In the genomic region with DNA sequence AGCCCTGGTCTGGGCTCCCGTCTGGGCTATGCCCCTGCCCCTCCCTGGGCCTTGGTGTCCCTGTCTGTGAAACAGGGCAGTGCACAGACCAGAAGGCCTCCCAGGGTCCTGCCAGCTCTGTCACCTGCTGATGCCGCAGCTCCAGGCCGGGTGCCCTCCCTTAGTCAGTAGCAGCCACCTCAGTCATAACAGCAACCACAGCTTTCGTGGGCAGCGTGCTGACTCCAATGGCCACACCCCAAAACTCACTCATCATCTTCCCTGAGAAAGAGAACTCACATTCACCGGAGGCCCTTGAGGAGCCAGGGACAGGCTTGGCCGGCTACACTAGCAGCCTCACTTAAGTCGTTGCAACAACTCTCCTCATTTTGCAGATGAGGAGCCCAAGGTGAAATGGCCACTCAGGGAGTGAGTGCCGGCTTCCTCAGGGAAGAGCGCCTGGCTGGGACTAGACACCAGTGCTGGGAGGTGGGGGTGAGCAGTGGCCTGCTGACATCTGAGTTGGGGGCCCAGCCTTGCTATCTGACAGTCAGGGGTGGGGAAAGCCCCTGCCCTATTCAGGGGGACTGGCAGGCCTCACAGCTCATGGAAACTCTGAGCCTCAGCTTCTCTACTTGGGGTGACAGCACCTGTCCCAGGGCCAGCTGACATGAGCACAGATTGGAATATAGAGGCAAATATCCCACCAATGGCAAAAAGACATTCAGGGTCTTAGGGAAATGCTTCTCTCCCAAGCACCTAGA, we compare ENCODE assay signal across 16 cellular contexts. TPM values are rescaled to one million over a fixed set of nuclear protein-coding genes. Genes with fewer than 3 reads are reported as not detected.
DNase-seq lines count a peak whose midpoint lies in the region; ATAC-seq, FAIRE-seq and TF ChIP-seq lines count a peak whose summit lies in the region.
"Had no signal": no experiment of that assay in that cellular context is flagged by ENCODE, and none has a peak within 500 bp of the region (broad histone marks: within the 10 kb centered on the region; RNA-seq: fewer than 3 reads in every experiment).

No MANE protein-coding gene starts in this region.

- peaks cover 20% of the 10 kb centered on the region for H3K79me2 ChIP-seq in keratinocyte (ENCODE audit: control insufficient read depth, insufficient read depth, low read length)

- dilution Hi-C loops in keratinocyte (cut with MboI; ENCODE audit: extremely low pct_ligation_motif_present, low sequenced_read_pairs) = no loop called here

- H3K27ac Mint-ChIP-seq in stimulated activated naive CD8-positive, alpha-beta T cell treated with anti-CD3 and anti-CD28 coated beads, Interleukin-15, amount 100 ng/mL, for 72 hours = no peak overlapping the region
- H3K27ac Mint-ChIP-seq: activated CD8-positive, alpha-beta memory T cell treated with anti-CD3 and anti-CD28 coated beads, Interleukin-2, amount 10 ng/mL, durations not matched to agents 7 days and 5 days had no signal

- DNase-seq in right cardiac atrium (peak in 2 of 3 donors; percentile 30 to 47), left cardiac atrium (no peak), keratinocyte (ENCODE audit: low read depth, low spot score) (no peak), SHP77 (lab: John Stamatoyannopoulos, UW) (no peak), KG1 (lab: John Stamatoyannopoulos, UW) (no peak)
- peak; percentile 40 to 56 for DNase-seq in activated CD4-positive, alpha-beta T cell treated with anti-CD3 and anti-CD28 coated beads, Interleukin-2, amount 50 U/mL, for 48 hours
- DNase-seq in stimulated activated naive CD8-positive, alpha-beta T cell treated with anti-CD3 and anti-CD28 coated beads, Interleukin-15, amount 100 ng/mL, for 72 hours = no peak
- DNase-seq: activated CD8-positive, alpha-beta memory T cell treated with anti-CD3 and anti-CD28 coated beads, Interleukin-2, amount 10 ng/mL, durations not matched to agents 7 days and 5 days; dorsolateral prefrontal cortex; mesenchymal stem cell; NCI-H1092; Right ventricle myocardium superior; small intestine; uterus had no signal

- peak; percentile 76 for FAIRE-seq in keratinocyte (lab: Jason Lieb, UNC)
- FAIRE-seq: small intestine had no signal

- no peaks in the 10 kb centered on the region for H3K27me3 Mint-ChIP-seq in stimulated activated naive CD8-positive, alpha-beta T cell treated with anti-CD3 and anti-CD28 coated beads, Interleukin-15, amount 100 ng/mL, for 72 hours
- H3K27me3 Mint-ChIP-seq: activated CD8-positive, alpha-beta memory T cell treated with anti-CD3 and anti-CD28 coated beads, Interleukin-2, amount 10 ng/mL, durations not matched to agents 7 days and 5 days had no signal

- no peak overlapping the region for H3K27ac ChIP-seq in right cardiac atrium (ENCODE audit: low read length)
- H3K27ac ChIP-seq in keratinocyte (ENCODE audit: control insufficient read depth, insufficient read depth, low read length) = peak overlapping the region; percentile 72
- H3K27ac ChIP-seq: BLaER1, dorsolateral prefrontal cortex, uterus had no signal

- H3K4me3 ChIP-seq in right cardiac atrium (ENCODE audit: low read length) (no peak overlapping the region), keratinocyte (ENCODE audit: control insufficient read depth in 2 of 3, extremely low read depth in 1 of 3, insufficient read depth in 2 of 3, low read depth in 1 of 3, low read length in 3 of 3) (no peak overlapping the region)
- H3K4me3 ChIP-seq: BLaER1, dorsolateral prefrontal cortex, uterus had no signal

- H3K9ac ChIP-seq in keratinocyte (ENCODE audit: control insufficient read depth, extremely low read depth, insufficient read depth, low read length) = peak overlapping the region; percentile 44
- H3K9ac ChIP-seq: BLaER1 had no signal

- no peak for TF ChIP-seq CTCF in keratinocyte (optimal IDR thresholded peaks at IDR 0.05 in 1 of 3, IDR thresholded peaks at IDR 0.05 in 1 of 3, conservative IDR thresholded peaks at IDR 0.05 in 1 of 3; ENCODE audit: extremely low read depth in 1 of 3, insufficient read depth in 2 of 3, low read length in 3 of 3)

- intact Hi-C loops in right cardiac atrium (cut with DNase I) (no loop called here), left cardiac atrium (cut with DNase I) (no loop called here)

- peaks cover 13% of the 10 kb centered on the region for H4K20me1 ChIP-seq in keratinocyte (ENCODE audit: control insufficient read depth, extremely low read depth, insufficient read depth, low read length)
- H4K20me1 ChIP-seq: BLaER1 had no signal

- H3K27me3 ChIP-seq in right cardiac atrium (ENCODE audit: control insufficient read depth, insufficient read depth) = no peaks in the 10 kb centered on the region
- H3K27me3 ChIP-seq in keratinocyte (ENCODE audit: control insufficient read depth, extremely low read depth, insufficient read depth, low read length) = no peaks in the 10 kb centered on the region
- H3K27me3 ChIP-seq: BLaER1, dorsolateral prefrontal cortex, uterus had no signal

- H3K4me2 ChIP-seq in keratinocyte (ENCODE audit: control insufficient read depth, extremely low read depth, insufficient read depth, low read depth, low read length) = peak overlapping the region; percentile 6
- H3K4me2 ChIP-seq: BLaER1 had no signal

- no peaks in the 10 kb centered on the region for H3K9me3 Mint-ChIP-seq in stimulated activated naive CD8-positive, alpha-beta T cell treated with anti-CD3 and anti-CD28 coated beads, Interleukin-15, amount 100 ng/mL, for 72 hours

- ATAC-seq in right cardiac atrium (no peak), left cardiac atrium (no peak), HG02759 (IDR thresholded peaks at IDR 0.05; ENCODE audit: unreplicated experiment) (no peak)
- peak; percentile 66 for ATAC-seq in stimulated activated naive CD8-positive, alpha-beta T cell treated with anti-CD3 and anti-CD28 coated beads, Interleukin-15, amount 100 ng/mL, for 72 hours
- ATAC-seq: activated CD8-positive, alpha-beta memory T cell treated with anti-CD3 and anti-CD28 coated beads, Interleukin-2, amount 10 ng/mL, durations not matched to agents 7 days and 5 days had no signal

- no peak overlapping the region for H3K4me3 Mint-ChIP-seq in stimulated activated naive CD8-positive, alpha-beta T cell treated with anti-CD3 and anti-CD28 coated beads, Interleukin-15, amount 100 ng/mL, for 72 hours
- H3K4me3 Mint-ChIP-seq: activated CD8-positive, alpha-beta memory T cell treated with anti-CD3 and anti-CD28 coated beads, Interleukin-2, amount 10 ng/mL, durations not matched to agents 7 days and 5 days had no signal

- H3K9me1 ChIP-seq in keratinocyte (ENCODE audit: control insufficient read depth, extremely low read depth, insufficient read depth, low read length) = peaks cover 6% of the 10 kb centered on the region

- H2AFZ ChIP-seq in keratinocyte (ENCODE audit: control insufficient read depth, low read length) = no peak overlapping the region

- H3K4me1 ChIP-seq in right cardiac atrium (ENCODE audit: control insufficient read depth, insufficient read depth, low read length) (no peaks in the 10 kb centered on the region), keratinocyte (ENCODE audit: control insufficient read depth, extremely low read depth, insufficient read depth, low read length) (peaks cover 23% of the 10 kb centered on the region)
- H3K4me1 ChIP-seq: uterus had no signal

- no peaks in the 10 kb centered on the region for H3K9me3 ChIP-seq in right cardiac atrium (ENCODE audit: control insufficient read depth, low read length)
- no peaks in the 10 kb centered on the region for H3K9me3 ChIP-seq in keratinocyte (ENCODE audit: control insufficient read depth, low read depth, low read length)
- H3K9me3 ChIP-seq: BLaER1, uterus had no signal

- 85% methylated on average over 10 of the region's 10 CpGs for WGBS in right cardiac atrium

- H3K36me3 ChIP-seq in keratinocyte (ENCODE audit: control insufficient read depth in 2 of 2, extremely low read depth in 1 of 2, insufficient read depth in 2 of 2, low read length in 2 of 2) = peaks cover 49 to 78% of the 10 kb centered on the region in 2 experiments
- H3K36me3 ChIP-seq: BLaER1, uterus had no signal

- H3K4me1 Mint-ChIP-seq in stimulated activated naive CD8-positive, alpha-beta T cell treated with anti-CD3 and anti-CD28 coated beads, Interleukin-15, amount 100 ng/mL, for 72 hours = peaks cover 20% of the 10 kb centered on the region
- H3K4me1 Mint-ChIP-seq: activated CD8-positive, alpha-beta memory T cell treated with anti-CD3 and anti-CD28 coated beads, Interleukin-2, amount 10 ng/mL, durations not matched to agents 7 days and 5 days had no signal

RNA-seq across cellular contexts. Expression of gene SLC5A10, which starts 22.6 kb away (rescaled TPM):
- total RNA-seq in right cardiac atrium (1 to 10 TPM in 2 of 4 donors, under 1 TPM in 2; 0.17 to 2.3 (median 1.3) TPM), left cardiac atrium (under 1 TPM; 0.26 to 0.27 TPM)
- polyA plus RNA-seq in right cardiac atrium (0.61 TPM), keratinocyte (0.02 to 0.04 TPM in 2 of 3 replicates, not detected in the other)
- polyA plus RNA-seq in keratinocyte (2011; ENCODE audit: low read depth) = 0.07 TPM
- 0.03 TPM in 1 of 2 replicates, not detected in the other for polyA plus RNA-seq in keratinocyte (2011; cell fraction: cytosol; rRNA removed)
- polyA plus RNA-seq in keratinocyte (2011; cell fraction: nucleus; rRNA removed) = 0.08 and 0.14 TPM in 2 replicates
- polyA plus RNA-seq in keratinocyte (2012; ENCODE audit: low replicate concordance) = 0.27 TPM in 1 of 2 replicates, not detected in the other
- polyA minus RNA-seq in keratinocyte = not detected in 3 replicates
- not detected for polyA minus RNA-seq in keratinocyte (2011; cell fraction: cytosol; rRNA and poly(A)+ RNA removed)
- 0.31 and 0.32 TPM in 2 replicates for polyA minus RNA-seq in keratinocyte (2011; cell fraction: nucleus; rRNA and poly(A)+ RNA removed)
- total RNA-seq: activated CD8-positive, alpha-beta memory T cell treated with anti-CD3 and anti-CD28 coated beads, Interleukin-2, amount 10 ng/mL, durations not matched to agents 7 days and 5 days; Right ventricle myocardium superior; uterus had no signal

RNA-seq across cellular contexts. Expression of gene FAM83G, which starts 30.0 kb away (rescaled TPM):
- total RNA-seq in right cardiac atrium (10 to 100 TPM; 27.7 to 40.2 (median 30.3) TPM), left cardiac atrium (10 to 100 TPM; 23.3 to 24.8 TPM)
- polyA plus RNA-seq in right cardiac atrium (18.7 TPM), keratinocyte (23.2 to 29.8 TPM (median 23.7 TPM) in 3 replicates)
- polyA plus RNA-seq in keratinocyte (2011; ENCODE audit: low read depth) = 17.7 TPM
- 15.2 and 25.5 TPM in 2 replicates for polyA plus RNA-seq in keratinocyte (2011; cell fraction: cytosol; rRNA removed)
- polyA plus RNA-seq in keratinocyte (2011; cell fraction: nucleus; rRNA removed) = 57.1 and 69.8 TPM in 2 replicates
- polyA plus RNA-seq in keratinocyte (2012; ENCODE audit: low replicate concordance) = 30.2 and 48.6 TPM in 2 replicates
- polyA minus RNA-seq in keratinocyte = 29.1 to 51.3 TPM (median 33.1 TPM) in 3 replicates
- 58.1 TPM for polyA minus RNA-seq in keratinocyte (2011; cell fraction: cytosol; rRNA and poly(A)+ RNA removed)
- 67.7 and 69.3 TPM in 2 replicates for polyA minus RNA-seq in keratinocyte (2011; cell fraction: nucleus; rRNA and poly(A)+ RNA removed)

Comparison
In these comparisons a context has a peak if more than half of its experiments do, and no peak if none do; other contexts are left out.
1. DNase-seq: peak in right cardiac atrium (2 of 3) and activated CD4-positive, alpha-beta T cell treated with anti-CD3 and anti-CD28 coated beads, Interleukin-2, amount 50 U/mL, for 48 hours (2 of 2); none in left cardiac atrium (single experiment), keratinocyte (single experiment), stimulated activated naive CD8-positive, alpha-beta T cell treated with anti-CD3 and anti-CD28 coated beads, Interleukin-15, amount 100 ng/mL, for 72 hours (0 of 2), SHP77 (0 of 2) and KG1 (single experiment).